Comparison of ENCODE assay signal across 14 cellular contexts in genomic region chr11:61138940-61139339, GRCh38. TPM values are rescaled to one million over a fixed set of nuclear protein-coding genes. Genes with fewer than 3 reads are reported as not detected.
DNase-seq lines count a peak whose midpoint lies in the region; ATAC-seq and TF ChIP-seq lines count a peak whose summit lies in the region.
"Had no signal": no experiment of that assay in that cellular context is flagged by ENCODE, and none has a peak within 500 bp of the region (broad histone marks: within the 10 kb centered on the region; RNA-seq: fewer than 3 reads in every experiment).

No MANE protein-coding gene starts in this region.

- no peaks in the 10 kb centered on the region for H3K9me3 ChIP-seq in BLaER1 treated with 17β-estradiol and CSF1 and Interleukin-3, amounts not matched to agents 10 nM and 100 nM (replicated peaks in 1 of 11)
- no peaks in the 10 kb centered on the region for H3K9me3 ChIP-seq in upper lobe of right lung
- H3K9me3 ChIP-seq: vagina had no signal

- H3K36me3 ChIP-seq in BLaER1 treated with 17β-estradiol and CSF1 and Interleukin-3, amounts not matched to agents 10 nM and 100 nM: peaks cover 0 to 54% (median 0%) of the 10 kb centered on the region in 11 experiments; a peak in 9 of 22 replicates
- H3K36me3 ChIP-seq in upper lobe of right lung: peaks cover 9% of the 10 kb centered on the region

- intact Hi-C loops in posterior vena cava (cut with DNase I) (no loop called here), upper lobe of right lung (cut with DNase I) (no loop called here)

- peaks cover 70 to 99% (median 83%) of the 10 kb centered on the region in 11 experiments for H4K20me1 ChIP-seq in BLaER1 treated with 17β-estradiol and CSF1 and Interleukin-3, amounts not matched to agents 10 nM and 100 nM

- DNase-seq in NCI-H226: peak; percentile 28
- peak; percentile 78 for DNase-seq in fibroblast of mammary gland (ENCODE audit: low read depth)
- DNase-seq in posterior vena cava (ENCODE audit: low spot score): peak; percentile 56
- DNase-seq in upper lobe of right lung: no peak
- no peak for DNase-seq in midbrain (lab: John Stamatoyannopoulos, UW)
- DNase-seq: activated CD8-positive, alpha-beta memory T cell treated with anti-CD3 and anti-CD28 coated beads, Interleukin-2, amount 10 ng/mL, durations not matched to agents 7 days and 5 days; CD4-positive, alpha-beta memory T cell; NCI-H2081; small intestine had no signal

- ATAC-seq in upper lobe of right lung (no peak), GM21447 (IDR thresholded peaks at IDR 0.05; ENCODE audit: unreplicated experiment) (no peak), HG02938 (IDR thresholded peaks at IDR 0.05; ENCODE audit: unreplicated experiment) (no peak)
- ATAC-seq: activated CD8-positive, alpha-beta memory T cell treated with anti-CD3 and anti-CD28 coated beads, Interleukin-2, amount 10 ng/mL, durations not matched to agents 7 days and 5 days had no signal

- H3K4me3 ChIP-seq in BLaER1 treated with 17β-estradiol and CSF1 and Interleukin-3, amounts not matched to agents 10 nM and 100 nM: peak overlapping the region in 7 of 10 experiments; percentile 14 to 38 (median 33); a peak in 10 of 20 replicates
- H3K4me3 ChIP-seq in fibroblast of mammary gland (ENCODE audit: control insufficient read depth, low read depth, low read length): no peak overlapping the region
- no peak overlapping the region for H3K4me3 ChIP-seq in upper lobe of right lung
- H3K4me3 ChIP-seq: vagina had no signal

- H3K4me1 ChIP-seq in BLaER1 treated with 17β-estradiol and CSF1 and Interleukin-3, amounts not matched to agents 10 nM and 100 nM: peaks cover 51 to 74% (median 58%) of the 10 kb centered on the region in 10 experiments
- peaks cover 20% of the 10 kb centered on the region for H3K4me1 ChIP-seq in upper lobe of right lung

- peak overlapping the region in 7 of 11 experiments; percentile 12 to 66 (median 36); a peak in 12 of 22 replicates for H3K9ac ChIP-seq in BLaER1 treated with 17β-estradiol and CSF1 and Interleukin-3, amounts not matched to agents 10 nM and 100 nM

- H3K4me2 ChIP-seq in BLaER1 treated with 17β-estradiol and CSF1 and Interleukin-3, amounts not matched to agents 10 nM and 100 nM: peak overlapping the region; percentile 70 to 93 (median 88)

- peaks cover 0 to 17% (median 8%) of the 10 kb centered on the region in 11 experiments; a peak in 10 of 22 replicates for H3K27me3 ChIP-seq in BLaER1 treated with 17β-estradiol and CSF1 and Interleukin-3, amounts not matched to agents 10 nM and 100 nM
- H3K27me3 ChIP-seq in upper lobe of right lung: no peaks in the 10 kb centered on the region
- H3K27me3 ChIP-seq: vagina had no signal

- TF ChIP-seq CTCF in fibroblast of mammary gland (conservative IDR thresholded peaks at IDR 0.05; ENCODE audit: control insufficient read depth, insufficient read depth, low read depth, low read length) (no peak), upper lobe of right lung (IDR thresholded peaks at IDR 0.05) (no peak)

- peak overlapping the region in 6 of 11 experiments; percentile 2 to 65 (median 51); a peak in 11 of 22 replicates for H3K27ac ChIP-seq in BLaER1 treated with 17β-estradiol and CSF1 and Interleukin-3, amounts not matched to agents 10 nM and 100 nM
- no peak overlapping the region for H3K27ac ChIP-seq in upper lobe of right lung
- H3K27ac ChIP-seq: vagina had no signal

RNA-seq across cellular contexts. Expression of gene VPS37C, which starts 22.3 kb away (rescaled TPM):
- 10 to 100 TPM; 21.6 to 31.2 TPM for total RNA-seq in posterior vena cava
- total RNA-seq in upper lobe of right lung: 30.2 TPM

RNA-seq across cellular contexts. Expression of gene CD5, which starts 36.7 kb away (rescaled TPM):
- under 1 TPM; 0.52 to 0.60 TPM for total RNA-seq in posterior vena cava
- 2.5 TPM for total RNA-seq in upper lobe of right lung
- total RNA-seq: H4 had no signal

Comparison
In these comparisons a context has a peak if more than half of its experiments do, and no peak if none do; other contexts are left out.
1. H3K4me3 ChIP-seq: peak in BLaER1 treated with 17β-estradiol and CSF1 and Interleukin-3, amounts not matched to agents 10 nM and 100 nM (7 of 10); none in fibroblast of mammary gland (single experiment) and upper lobe of right lung (single experiment).
2. DNase-seq: peak in NCI-H226 (single experiment), fibroblast of mammary gland (single experiment) and posterior vena cava (single experiment); none in upper lobe of right lung (single experiment) and midbrain (single experiment).